Comparison of ENCODE assay signal across 16 cellular contexts in genomic region chr10:5854178-5854570, GRCh38. TPM values are rescaled to one million over a fixed set of nuclear protein-coding genes. Genes with fewer than 3 reads are reported as not detected.
DNase-seq lines count a peak whose midpoint lies in the region; ATAC-seq, FAIRE-seq and TF ChIP-seq lines count a peak whose summit lies in the region.
"Had no signal": no experiment of that assay in that cellular context is flagged by ENCODE, and none has a peak within 500 bp of the region (broad histone marks: within the 10 kb centered on the region; RNA-seq: fewer than 3 reads in every experiment).

No MANE protein-coding gene starts in this region.

- H3K23ac ChIP-seq in H9 (ENCODE audit: insufficient read length, low read depth, low read length), result no peak overlapping the region

- DNase-seq in H9 (no peak), activated B cell treated with CpG ODN at 0.5 μM for 24 hours (no peak), islet precursor cell (peak; percentile 54), D721Med (ENCODE audit: insufficient read length, low spot score) (no peak), HTR-8/SVneo (ENCODE audit: insufficient read length, low spot score) (no peak)
- no peak for DNase-seq in stimulated activated naive CD8-positive, alpha-beta T cell treated with anti-CD3 and anti-CD28 coated beads, Interleukin-15, amount 100 ng/mL, for 72 hours
- DNase-seq: H7, NCI-H1105 treated with DMSO at 0.1 percent for 48 hours, NCI-H2029, NCI-H446, NCI-H524 treated with DMSO at 0.1 percent for 48 hours, SJCRH30 had no signal

- no peak overlapping the region for H3K56ac ChIP-seq in H9 (ENCODE audit: insufficient read length, low read depth, low read length)

- H3K27ac Mint-ChIP-seq in H9 (no peak overlapping the region), activated B cell treated with CpG ODN at 0.5 μM for 24 hours (peak overlapping the region; percentile 15)
- H3K27ac Mint-ChIP-seq in stimulated activated memory B cell treated with anti-CD40 and anti-IgM and Interleukin-4, amounts not matched to agents 10 μg/mL and 1 μg/mL and 100 μg/mL, for 72 hours, result peak overlapping the region; percentile 74
- no peak overlapping the region for H3K27ac Mint-ChIP-seq in stimulated activated naive CD8-positive, alpha-beta T cell treated with anti-CD3 and anti-CD28 coated beads, Interleukin-15, amount 100 ng/mL, for 72 hours

- no peak overlapping the region for H4K5ac ChIP-seq in H9 (ENCODE audit: insufficient read length, low read depth, low read length)

- ATAC-seq in activated B cell treated with CpG ODN at 0.5 μM for 24 hours (ENCODE audit: low read depth), result no peak
- no peak for ATAC-seq in stimulated activated memory B cell treated with anti-CD40 and anti-IgM and Interleukin-4, amounts not matched to agents 10 μg/mL and 1 μg/mL and 100 μg/mL, for 72 hours
- ATAC-seq in stimulated activated naive CD8-positive, alpha-beta T cell treated with anti-CD3 and anti-CD28 coated beads, Interleukin-15, amount 100 ng/mL, for 72 hours, result no peak
- ATAC-seq: PC-3, Right ventricle myocardium inferior had no signal

- H3K4me3 Mint-ChIP-seq in H9 (no peak overlapping the region), activated B cell treated with CpG ODN at 0.5 μM for 24 hours (no peak overlapping the region)
- H3K4me3 Mint-ChIP-seq in stimulated activated memory B cell treated with anti-CD40 and anti-IgM and Interleukin-4, amounts not matched to agents 10 μg/mL and 1 μg/mL and 100 μg/mL, for 72 hours, result no peak overlapping the region
- H3K4me3 Mint-ChIP-seq in stimulated activated naive CD8-positive, alpha-beta T cell treated with anti-CD3 and anti-CD28 coated beads, Interleukin-15, amount 100 ng/mL, for 72 hours, result no peak overlapping the region

- H3K79me2 ChIP-seq in H9 (ENCODE audit: insufficient read depth, low read length), result no peaks in the 10 kb centered on the region

- H2BK12ac ChIP-seq in H9 (ENCODE audit: insufficient read length, low read depth, low read length), result no peak overlapping the region

- POLR2A ChIA-PET in activated B cell treated with CpG ODN at 0.5 μM for 24 hours (lab: Charles Lee), result interaction anchor here (0.5 to 5.8 kb wide), 4 partner anchors 12 to 41 kb away, joined by 3 to 107 read pairs (median 40); partner anchors contain the start of gene GDI2

- no peaks in the 10 kb centered on the region for H3K23me2 ChIP-seq in H9 (ENCODE audit: insufficient read length, low read depth, low read length, poor library complexity, severe bottlenecking)

- no peak overlapping the region for H3K9ac ChIP-seq in H9 (ENCODE audit: extremely low read depth, insufficient read length, low read length)

- H3K4me2 ChIP-seq in H9 (ENCODE audit: insufficient read depth, insufficient read length, low read length), result no peak overlapping the region

- no peak overlapping the region for H3K4ac ChIP-seq in H9 (ENCODE audit: low read depth, low read length)

- no peaks in the 10 kb centered on the region for H3K4me1 ChIP-seq in H9 (ENCODE audit: insufficient read depth, low read length)
- H3K4me1 ChIP-seq: SJCRH30 had no signal

- no peaks in the 10 kb centered on the region for H3K36me3 Mint-ChIP-seq in H9 (ENCODE audit: insufficient read depth in 1 of 3, low read depth in 3 of 3)
- H3K36me3 Mint-ChIP-seq in activated B cell treated with CpG ODN at 0.5 μM for 24 hours (ENCODE audit: low read depth), result no peaks in the 10 kb centered on the region
- H3K36me3 Mint-ChIP-seq in stimulated activated memory B cell treated with anti-CD40 and anti-IgM and Interleukin-4, amounts not matched to agents 10 μg/mL and 1 μg/mL and 100 μg/mL, for 72 hours, result no peaks in the 10 kb centered on the region

- H3K27ac ChIP-seq in H9 (ENCODE audit: insufficient read length, low read depth, low read length), result no peak overlapping the region
- H3K27ac ChIP-seq: HL-60, SJCRH30 had no signal

- H3K79me1 ChIP-seq in H9 (ENCODE audit: insufficient read depth, low read depth, low read length, poor library complexity, severe bottlenecking), result no peaks in the 10 kb centered on the region

- H3K9me3 Mint-ChIP-seq in H9 (no peaks in the 10 kb centered on the region), activated B cell treated with CpG ODN at 0.5 μM for 24 hours (no peaks in the 10 kb centered on the region)
- no peaks in the 10 kb centered on the region for H3K9me3 Mint-ChIP-seq in stimulated activated memory B cell treated with anti-CD40 and anti-IgM and Interleukin-4, amounts not matched to agents 10 μg/mL and 1 μg/mL and 100 μg/mL, for 72 hours
- H3K9me3 Mint-ChIP-seq in stimulated activated naive CD8-positive, alpha-beta T cell treated with anti-CD3 and anti-CD28 coated beads, Interleukin-15, amount 100 ng/mL, for 72 hours, result no peaks in the 10 kb centered on the region

- no peaks in the 10 kb centered on the region; the same call in 1 of the 2 replicates for H3K27me3 ChIP-seq in H9 (ENCODE audit: insufficient read depth, low read length)
- H3K27me3 ChIP-seq: SJCRH30 had no signal

- no peaks in the 10 kb centered on the region for H3K9me3 ChIP-seq in H9 (ENCODE audit: control insufficient read depth, low read depth, low read length)
- H3K9me3 ChIP-seq: SJCRH30 had no signal

- intact Hi-C loops in activated B cell treated with CpG ODN at 0.5 μM for 24 hours (cut with micrococcal nuclease), result no loop called here

- H3K27me3 Mint-ChIP-seq in H9 (ENCODE audit: low read depth) (no peaks in the 10 kb centered on the region), activated B cell treated with CpG ODN at 0.5 μM for 24 hours (no peaks in the 10 kb centered on the region)
- no peaks in the 10 kb centered on the region for H3K27me3 Mint-ChIP-seq in stimulated activated memory B cell treated with anti-CD40 and anti-IgM and Interleukin-4, amounts not matched to agents 10 μg/mL and 1 μg/mL and 100 μg/mL, for 72 hours
- no peaks in the 10 kb centered on the region for H3K27me3 Mint-ChIP-seq in stimulated activated naive CD8-positive, alpha-beta T cell treated with anti-CD3 and anti-CD28 coated beads, Interleukin-15, amount 100 ng/mL, for 72 hours

- H4K8ac ChIP-seq in H9 (replicated peaks; ENCODE audit: insufficient read length, low read depth, low read length), result no peak overlapping the region

- no peaks in the 10 kb centered on the region for H4K20me1 ChIP-seq in H9 (ENCODE audit: control insufficient read depth, insufficient read depth, insufficient read length)

- no peak overlapping the region for H2BK20ac ChIP-seq in H9 (ENCODE audit: low read depth, low read length, poor library complexity, severe bottlenecking)

- peak overlapping the region; percentile 72 for H2BK5ac ChIP-seq in H9 (ENCODE audit: insufficient read length, low read length)

- WGBS in H9 (ENCODE audit: extremely low coverage, insufficient read length, low lambda C conversion rate), result no CpG with 5 or more reads among the region's 6 CpGs

- no peak overlapping the region for H3K18ac ChIP-seq in H9 (ENCODE audit: insufficient read length, low read depth, low read length)

- H2AK5ac ChIP-seq in H9 (ENCODE audit: insufficient read length, low read length), result no peak overlapping the region

- CTCF ChIA-PET in activated B cell treated with CpG ODN at 0.5 μM for 24 hours (lab: Charles Lee), result no interaction called here

- TF ChIP-seq CTCF in H9 (conservative IDR thresholded peaks at IDR 0.05) (no peak), activated B cell treated with CpG ODN at 0.5 μM for 24 hours (IDR thresholded peaks at IDR 0.05) (no peak), D721Med (IDR thresholded peaks at IDR 0.05; ENCODE audit: insufficient read depth, missing control alignments) (no peak)

- H4K91ac ChIP-seq in H9 (ENCODE audit: insufficient read length, low read depth, low read length), result no peak overlapping the region

- no peak overlapping the region for H2BK15ac ChIP-seq in H9 (ENCODE audit: low read depth, low read length)

- no peak overlapping the region for H3T11ph ChIP-seq in H9 (ENCODE audit: low read length)

- FAIRE-seq in D721Med (lab: Jason Lieb, UNC) (no peak), HTR-8/SVneo (lab: Jason Lieb, UNC) (no peak)

- H3K14ac ChIP-seq in H9 (ENCODE audit: insufficient read depth, low read length), result no peak overlapping the region

- no peak overlapping the region for H2AFZ ChIP-seq in H9 (ENCODE audit: low read length)

- peaks cover 4 to 7% of the 10 kb centered on the region in 2 experiments for H3K4me1 Mint-ChIP-seq in H9
- H3K4me1 Mint-ChIP-seq in activated B cell treated with CpG ODN at 0.5 μM for 24 hours, result peaks cover 47% of the 10 kb centered on the region
- peaks cover 20% of the 10 kb centered on the region for H3K4me1 Mint-ChIP-seq in stimulated activated memory B cell treated with anti-CD40 and anti-IgM and Interleukin-4, amounts not matched to agents 10 μg/mL and 1 μg/mL and 100 μg/mL, for 72 hours
- peaks cover 6% of the 10 kb centered on the region for H3K4me1 Mint-ChIP-seq in stimulated activated naive CD8-positive, alpha-beta T cell treated with anti-CD3 and anti-CD28 coated beads, Interleukin-15, amount 100 ng/mL, for 72 hours

- no peak overlapping the region for H2BK120ac ChIP-seq in H9 (ENCODE audit: low read depth, low read length, poor library complexity, severe bottlenecking)

RNA-seq across cellular contexts. Expression of gene ANKRD16, which starts 35.5 kb away (rescaled TPM):
- total RNA-seq in H9 (2021) (9.2 and 11.4 TPM in 2 replicates), activated B cell treated with CpG ODN at 0.5 μM for 24 hours (9.2 and 11.1 TPM in 2 replicates)

RNA-seq across cellular contexts. Expression of gene FBH1, which starts 35.9 kb away (rescaled TPM):
- total RNA-seq in H9 (2021) (50.8 and 52.2 TPM in 2 replicates), activated B cell treated with CpG ODN at 0.5 μM for 24 hours (65.5 and 68.7 TPM in 2 replicates)

RNA-seq across cellular contexts. Expression of gene GDI2, which starts 40.9 kb away (rescaled TPM):
- total RNA-seq in H9 (2021) (351 and 355 TPM in 2 replicates), activated B cell treated with CpG ODN at 0.5 μM for 24 hours (289 and 301 TPM in 2 replicates)

Comparison
In these comparisons a context has a peak if more than half of its experiments do, and no peak if none do; other contexts are left out.
1. H3K27ac Mint-ChIP-seq: peak in activated B cell treated with CpG ODN at 0.5 μM for 24 hours (single experiment) and stimulated activated memory B cell treated with anti-CD40 and anti-IgM and Interleukin-4, amounts not matched to agents 10 μg/mL and 1 μg/mL and 100 μg/mL, for 72 hours (single experiment); none in H9 (0 of 3) and stimulated activated naive CD8-positive, alpha-beta T cell treated with anti-CD3 and anti-CD28 coated beads, Interleukin-15, amount 100 ng/mL, for 72 hours (0 of 2).